10 cellular contexts compared by ENCODE assay signal in the genomic region with DNA sequence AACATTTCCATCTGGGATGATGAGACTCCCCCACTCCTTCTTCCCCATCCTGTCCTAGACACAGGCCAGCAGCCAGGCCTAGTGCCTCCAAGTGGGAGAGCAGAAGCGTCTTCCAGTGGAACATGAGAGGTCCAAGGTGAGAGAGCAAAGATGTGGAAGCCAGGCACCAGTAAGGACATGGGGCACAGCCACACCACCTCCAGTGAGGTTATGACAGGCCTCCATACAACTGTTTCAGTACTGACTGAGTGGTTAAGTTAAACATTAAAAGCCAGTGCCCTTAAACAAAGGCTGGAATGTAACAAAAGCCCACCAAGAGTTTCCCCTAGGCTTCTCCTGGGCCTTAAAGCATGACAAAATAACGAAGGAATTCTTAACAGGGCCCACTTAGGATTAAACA. TPM values are rescaled to one million over a fixed set of nuclear protein-coding genes. Genes with fewer than 3 reads are reported as not detected.
DNase-seq lines count a peak whose midpoint lies in the region; ATAC-seq and TF ChIP-seq lines count a peak whose summit lies in the region.
"Had no signal": no experiment of that assay in that cellular context is flagged by ENCODE, and none has a peak within 500 bp of the region (broad histone marks: within the 10 kb centered on the region; RNA-seq: fewer than 3 reads in every experiment).

No MANE protein-coding gene starts in this region.

- TF ChIP-seq EP300 in suprapubic skin (IDR thresholded peaks at IDR 0.05) = no peak

- H3K9me3 ChIP-seq in suprapubic skin (no peaks in the 10 kb centered on the region), psoas muscle (no peaks in the 10 kb centered on the region)

- TF ChIP-seq POLR2A in suprapubic skin (IDR thresholded peaks at IDR 0.05) = no peak

- H3K36me3 ChIP-seq in suprapubic skin = peaks cover 46% of the 10 kb centered on the region
- H3K36me3 ChIP-seq in psoas muscle (ENCODE audit: insufficient read depth in 1 of 2, low read depth in 1 of 2) = peaks cover 14 to 78% of the 10 kb centered on the region in 2 donors

- H3K27ac ChIP-seq in suprapubic skin (peak overlapping the region; percentile 17), psoas muscle (no peak overlapping the region)

- ATAC-seq in activated T-cell treated with anti-CD3 and anti-CD28 coated beads, Interleukin-2, amount 50 U/mL, for 4 hours = peak; percentile 18 to 31
- peak; percentile 44 for ATAC-seq in HG03457 (IDR thresholded peaks at IDR 0.05; ENCODE audit: unreplicated experiment)
- ATAC-seq in central memory CD8-positive, alpha-beta T cell (replicated peaks; ENCODE audit: extremely low read depth, poor library complexity, severe bottlenecking) = no peak
- ATAC-seq in psoas muscle = no peak

- H3K27ac Mint-ChIP-seq in central memory CD8-positive, alpha-beta T cell (ENCODE audit: low read depth) = peak overlapping the region; percentile 56

- no peak for DNase-seq in activated T-cell treated with anti-CD3 and anti-CD28 coated beads, Interleukin-2, amount 50 U/mL, for 4 hours
- DNase-seq in activated T-cell treated with anti-CD3 and anti-CD28 coated beads for 4 hours (no peak), suprapubic skin (ENCODE audit: low spot score in 2 of 2) (no peak), psoas muscle (no peak), DMS79 (lab: John Stamatoyannopoulos, UW) (no peak)
- no peak for DNase-seq in central memory CD8-positive, alpha-beta T cell (ENCODE audit: low spot score in 2 of 2)
- DNase-seq in activated CD8-positive, alpha-beta memory T cell treated with anti-CD3 and anti-CD28 coated beads for 24 hours = no peak
- DNase-seq: NCI-H2081; stimulated activated CD4-positive, alpha-beta T cell treated with anti-CD3 and anti-CD28 coated beads, Interleukin-4, amount 100 ng/mL, for 1 hour had no signal

- H3K27me3 Mint-ChIP-seq in activated T-cell treated with anti-CD3 and anti-CD28 coated beads, Interleukin-2, amount 50 U/mL, for 4 hours (ENCODE audit: low read depth) = no peaks in the 10 kb centered on the region
- no peaks in the 10 kb centered on the region for H3K27me3 Mint-ChIP-seq in central memory CD8-positive, alpha-beta T cell

- peak overlapping the region; percentile 85 for H3K4me3 Mint-ChIP-seq in activated T-cell treated with anti-CD3 and anti-CD28 coated beads, Interleukin-2, amount 50 U/mL, for 4 hours
- H3K4me3 Mint-ChIP-seq in central memory CD8-positive, alpha-beta T cell = peak overlapping the region; percentile 92

- no peak for TF ChIP-seq CTCF in suprapubic skin (IDR thresholded peaks at IDR 0.05)
- TF ChIP-seq CTCF in psoas muscle (IDR thresholded peaks at IDR 0.05) = no peak

- H3K9me3 Mint-ChIP-seq in activated T-cell treated with anti-CD3 and anti-CD28 coated beads, Interleukin-2, amount 50 U/mL, for 4 hours = no peaks in the 10 kb centered on the region
- H3K9me3 Mint-ChIP-seq in central memory CD8-positive, alpha-beta T cell = no peaks in the 10 kb centered on the region

- WGBS in suprapubic skin = 74% methylated on average over 2 of the region's 2 CpGs
- 46 to 61% (median 58%) methylated on average over 2 of the region's 2 CpGs for WGBS in psoas muscle, 3 donors

- no peaks in the 10 kb centered on the region for H3K27me3 ChIP-seq in suprapubic skin
- H3K27me3 ChIP-seq in psoas muscle (ENCODE audit: insufficient read depth in 3 of 3, low read length in 2 of 3) = no peaks in the 10 kb centered on the region

- peaks cover 62% of the 10 kb centered on the region for H3K36me3 Mint-ChIP-seq in activated T-cell treated with anti-CD3 and anti-CD28 coated beads, Interleukin-2, amount 50 U/mL, for 4 hours (ENCODE audit: insufficient read depth)
- H3K36me3 Mint-ChIP-seq in central memory CD8-positive, alpha-beta T cell (ENCODE audit: insufficient read depth) = peaks cover 58% of the 10 kb centered on the region

- H3K4me3 ChIP-seq in suprapubic skin (no peak overlapping the region), psoas muscle (no peak overlapping the region)

- H3K4me1 Mint-ChIP-seq in activated T-cell treated with anti-CD3 and anti-CD28 coated beads, Interleukin-2, amount 50 U/mL, for 4 hours (ENCODE audit: low read depth) = peaks cover 77% of the 10 kb centered on the region
- H3K4me1 Mint-ChIP-seq in central memory CD8-positive, alpha-beta T cell = peaks cover 76% of the 10 kb centered on the region

- H3K4me1 ChIP-seq in suprapubic skin = peaks cover 58% of the 10 kb centered on the region
- H3K4me1 ChIP-seq in psoas muscle = peaks cover 38% of the 10 kb centered on the region

- intact Hi-C loops in psoas muscle (cut with DNase I) = no loop called here

RNA-seq across cellular contexts. Expression of gene ZBTB24, which starts 5.3 kb away (rescaled TPM):
- 10 to 100 TPM; 13.9 to 15.5 (median 14.8) TPM for total RNA-seq in activated T-cell treated with anti-CD3 and anti-CD28 coated beads, Interleukin-2, amount 50 U/mL, for 4 hours
- total RNA-seq in suprapubic skin = 10 to 100 TPM in 3 of 4 donors, 1 to 10 TPM in 1; 8.1 to 11.6 (median 11.2) TPM
- 1 to 10 TPM; 4.4 to 5.8 (median 5.4) TPM for total RNA-seq in psoas muscle
- polyA plus RNA-seq in psoas muscle = 1 to 10 TPM; 2.3 to 5.5 (median 2.6) TPM

RNA-seq across cellular contexts. Expression of gene MICAL1, which starts 22.2 kb away (rescaled TPM):
- 10 to 100 TPM in 2 of 3 donors, 1 to 10 TPM in 1; 7.6 to 12.5 (median 12.4) TPM for total RNA-seq in activated T-cell treated with anti-CD3 and anti-CD28 coated beads, Interleukin-2, amount 50 U/mL, for 4 hours
- total RNA-seq in suprapubic skin = 10 to 100 TPM; 22.0 to 45.9 (median 28.8) TPM
- total RNA-seq in psoas muscle = 1 to 10 TPM; 3.1 to 7.0 (median 6.0) TPM
- 1 to 10 TPM; 5.0 to 9.4 (median 9.3) TPM for polyA plus RNA-seq in psoas muscle

RNA-seq across cellular contexts. Expression of gene SMPD2, which starts 37.2 kb away (rescaled TPM):
- total RNA-seq in activated T-cell treated with anti-CD3 and anti-CD28 coated beads, Interleukin-2, amount 50 U/mL, for 4 hours = 10 to 100 TPM; 12.5 to 19.4 (median 15.6) TPM
- total RNA-seq in suprapubic skin (10 to 100 TPM; 21.8 to 34.5 (median 28.1) TPM), psoas muscle (1 to 10 TPM; 2.1 to 5.1 (median 3.3) TPM)
- polyA plus RNA-seq in psoas muscle = 1 to 10 TPM; 4.4 to 9.6 (median 5.3) TPM

RNA-seq across cellular contexts. Expression of gene PPIL6, which starts 37.3 kb away (rescaled TPM):
- under 1 TPM; 0.13 to 0.46 (median 0.27) TPM for total RNA-seq in activated T-cell treated with anti-CD3 and anti-CD28 coated beads, Interleukin-2, amount 50 U/mL, for 4 hours
- total RNA-seq in suprapubic skin = 1 to 10 TPM; 1.7 to 7.9 (median 3.2) TPM
- 1 to 10 TPM; 1.1 to 3.1 (median 2.6) TPM for total RNA-seq in psoas muscle
- 1 to 10 TPM; 1.8 to 3.9 (median 2.2) TPM for polyA plus RNA-seq in psoas muscle

Comparison
In these comparisons a context has a peak if more than half of its experiments do, and no peak if none do; other contexts are left out.
1. ATAC-seq: peak in activated T-cell treated with anti-CD3 and anti-CD28 coated beads, Interleukin-2, amount 50 U/mL, for 4 hours (2 of 2) and HG03457 (single experiment); none in central memory CD8-positive, alpha-beta T cell (single experiment) and psoas muscle (0 of 4).